ENCODE assay signal across 8 cellular contexts in the genomic region with DNA sequence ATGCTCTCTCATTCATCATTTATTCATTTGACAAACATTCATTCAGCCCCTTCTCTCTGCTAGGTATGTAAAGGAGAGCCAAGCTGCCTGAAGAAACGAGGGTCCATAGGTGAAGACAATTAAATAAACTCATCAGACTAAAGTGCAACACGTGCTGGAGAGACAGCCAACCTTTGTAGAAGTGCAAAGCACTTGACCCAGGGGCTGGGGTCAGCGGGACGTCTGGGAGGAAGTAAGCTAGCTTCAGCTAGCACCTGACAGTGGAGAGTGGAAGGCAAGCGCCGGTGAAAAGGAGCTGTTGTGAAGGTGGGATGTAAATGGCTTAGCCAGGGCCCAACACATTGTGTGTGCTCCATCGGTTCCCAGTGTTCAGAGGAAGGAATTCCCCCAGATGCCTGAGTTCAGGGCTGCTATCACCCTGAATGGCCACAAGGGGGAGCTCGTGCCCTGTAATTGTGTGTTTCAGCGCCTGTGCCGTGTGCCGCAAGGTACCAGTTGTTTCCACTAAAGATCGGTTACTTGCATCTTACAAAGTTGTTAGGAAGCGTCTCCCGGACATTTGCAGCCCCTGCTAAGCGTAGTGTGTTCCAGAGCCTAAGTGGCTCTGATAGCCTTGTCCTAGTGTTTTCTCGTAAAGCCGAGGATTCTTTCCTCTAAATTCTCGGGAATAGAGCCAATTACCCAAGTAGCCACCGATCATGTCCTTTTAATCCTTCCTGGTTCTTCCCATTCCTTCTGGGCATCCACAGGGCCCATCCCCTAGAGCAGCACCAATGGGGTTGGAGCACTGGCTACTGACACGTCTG. TPM values are rescaled to one million over a fixed set of nuclear protein-coding genes. Genes with fewer than 3 reads are reported as not detected.
A peak's percentile ranks its signal among the peaks of the same experiment; 100 is the strongest.
DNase-seq lines count a peak whose midpoint lies in the region; ATAC-seq and TF ChIP-seq lines count a peak whose summit lies in the region.

No MANE protein-coding gene starts in this region.

- no peak overlapping the region for H3K27ac Mint-ChIP-seq in activated CD4-positive, alpha-beta T cell treated with anti-CD3 and anti-CD28 coated beads, Interleukin-2, amount 10 ng/mL, durations not matched to agents 7 days and 5 days

- no peaks in the 10 kb centered on the region for H3K9me3 ChIP-seq in right lobe of liver

- POLR2A ChIA-PET in activated CD4-positive, alpha-beta T cell treated with anti-CD3 and anti-CD28 coated beads, Interleukin-2, amount 10 ng/mL, durations not matched to agents 7 days and 5 days (lab: Charles Lee), result no interaction called here

- H3K36me3 ChIP-seq in right lobe of liver, result no peaks in the 10 kb centered on the region

- peak; percentile 86 to 99 (median 98) for TF ChIP-seq CTCF in right lobe of liver (IDR thresholded peaks at IDR 0.05)

- ATAC-seq in right lobe of liver (peak; percentile 95 to 99 (median 98)), HG03280 (IDR thresholded peaks at IDR 0.05; ENCODE audit: unreplicated experiment) (no peak)

- intact Hi-C loops in right lobe of liver (cut with DNase I), result no loop called here

- H3K27ac ChIP-seq in right lobe of liver, result no peak overlapping the region

- DNase-seq in Ammon's horn (ENCODE audit: low spot score) (peak; percentile 87), GOT3 (lab: John Stamatoyannopoulos, UW) (peak; percentile 13), NCI-H460 (ENCODE audit: extremely low read depth, low read depth) (peak; percentile 78), dermis microvascular lymphatic vessel endothelial cell (ENCODE audit: low read depth in 2 of 2) (peak; percentile 49 to 72), right lobe of liver (peak; percentile 66 to 76 (median 75))
- DNase-seq in activated CD4-positive, alpha-beta T cell treated with anti-CD3 and anti-CD28 coated beads, Interleukin-2, amount 10 ng/mL, durations not matched to agents 7 days and 5 days, result peak; percentile 77
- peak; percentile 28 to 54 (median 39) for DNase-seq in stimulated activated CD4-positive, alpha-beta T cell treated with anti-CD3 and anti-CD28 coated beads, TNF-alpha, amount 100 ng/mL, for 1 hour (ENCODE audit: low read depth in 3 of 3, low spot score in 1 of 3)

- peak overlapping the region in 1 of 3 donors; percentile 23 for H3K4me3 ChIP-seq in right lobe of liver

- H3K9me3 Mint-ChIP-seq in activated CD4-positive, alpha-beta T cell treated with anti-CD3 and anti-CD28 coated beads, Interleukin-2, amount 10 ng/mL, durations not matched to agents 7 days and 5 days, result no peaks in the 10 kb centered on the region

- CTCF ChIA-PET in activated CD4-positive, alpha-beta T cell treated with anti-CD3 and anti-CD28 coated beads, Interleukin-2, amount 10 ng/mL, durations not matched to agents 7 days and 5 days (lab: Charles Lee), result interaction anchor here (0.5 to 1.5 kb wide), 8 partner anchors 10 to 857 kb away, joined by 3 to 10 read pairs (median 4); no protein-coding TSS in a partner anchor

- H3K27me3 ChIP-seq in right lobe of liver, result no peaks in the 10 kb centered on the region

- H3K4me3 Mint-ChIP-seq in activated CD4-positive, alpha-beta T cell treated with anti-CD3 and anti-CD28 coated beads, Interleukin-2, amount 10 ng/mL, durations not matched to agents 7 days and 5 days, result no peak overlapping the region

- H3K36me3 Mint-ChIP-seq in activated CD4-positive, alpha-beta T cell treated with anti-CD3 and anti-CD28 coated beads, Interleukin-2, amount 10 ng/mL, durations not matched to agents 7 days and 5 days (ENCODE audit: low read depth), result no peaks in the 10 kb centered on the region

- H3K27me3 Mint-ChIP-seq in activated CD4-positive, alpha-beta T cell treated with anti-CD3 and anti-CD28 coated beads, Interleukin-2, amount 10 ng/mL, durations not matched to agents 7 days and 5 days, result peaks cover 68% of the 10 kb centered on the region

- H3K4me1 Mint-ChIP-seq in activated CD4-positive, alpha-beta T cell treated with anti-CD3 and anti-CD28 coated beads, Interleukin-2, amount 10 ng/mL, durations not matched to agents 7 days and 5 days, result peaks cover 3% of the 10 kb centered on the region

- H3K4me1 ChIP-seq in right lobe of liver, result no peaks in the 10 kb centered on the region

- TF ChIP-seq POLR2A in right lobe of liver (IDR thresholded peaks at IDR 0.05), result no peak

- 1% methylated on average over 19 of the region's 20 CpGs for WGBS in right lobe of liver (ENCODE audit: insufficient coverage, low coverage, low lambda C conversion rate, missing lambda C conversion rate)

RNA-seq across cellular contexts. Expression of a gene that starts 30.6 kb away (rescaled TPM):
- total RNA-seq in NCI-H460 (2014; rRNA removed; shearing (Covaris generic)), result not detected in 2 replicates
- not detected in 2 replicates for polyA plus RNA-seq in NCI-H460 (2014; cell fraction: nucleus; rRNA removed)
- total RNA-seq in activated CD4-positive, alpha-beta T cell treated with anti-CD3 and anti-CD28 coated beads, Interleukin-2, amount 10 ng/mL, durations not matched to agents 7 days and 5 days, result not detected
- not detected in 2 replicates for total RNA-seq in dermis microvascular lymphatic vessel endothelial cell
- under 1 TPM; 0.12 to 0.60 (median 0.27) TPM for total RNA-seq in right lobe of liver

Comparison
In these comparisons a context has a peak if more than half of its experiments do, and no peak if none do; other contexts are left out.
1. DNase-seq: peak in every context shown above with its lines; median percentile 87 in Ammon's horn; 78 in NCI-H460; 77 in activated CD4-positive, alpha-beta T cell treated with anti-CD3 and anti-CD28 coated beads, Interleukin-2, amount 10 ng/mL, durations not matched to agents 7 days and 5 days; 75 in right lobe of liver; 60 in dermis microvascular lymphatic vessel endothelial cell; 39 in stimulated activated CD4-positive, alpha-beta T cell treated with anti-CD3 and anti-CD28 coated beads, TNF-alpha, amount 100 ng/mL, for 1 hour; 13 in GOT3.